Comparison of ENCODE assay signal across 10 cellular contexts in the genomic region with DNA sequence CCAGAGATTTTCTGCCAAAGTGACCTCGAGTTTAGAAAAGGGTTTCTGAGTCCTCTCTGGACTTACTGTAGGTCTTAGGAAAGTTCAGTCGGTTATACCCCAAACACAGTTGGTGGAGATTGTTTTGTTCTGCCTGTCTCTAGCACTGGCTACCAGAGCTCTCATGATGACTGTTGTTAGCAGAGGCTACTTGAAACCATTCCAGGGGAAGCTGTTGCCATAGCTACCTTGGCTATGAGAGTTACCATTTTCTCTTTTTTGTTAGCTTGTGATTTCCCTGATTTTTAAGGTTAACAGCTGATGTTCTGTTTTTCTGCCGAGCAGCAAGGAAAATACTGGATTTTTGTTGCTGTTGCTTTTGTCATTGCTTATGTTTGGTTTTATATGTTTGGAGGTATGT. TPM values are rescaled to one million over a fixed set of nuclear protein-coding genes. Genes with fewer than 3 reads are reported as not detected.
DNase-seq lines count a peak whose midpoint lies in the region; ATAC-seq and TF ChIP-seq lines count a peak whose summit lies in the region.
"Had no signal": no experiment of that assay in that cellular context is flagged by ENCODE, and none has a peak within 500 bp of the region (broad histone marks: within the 10 kb centered on the region; RNA-seq: fewer than 3 reads in every experiment).

No MANE protein-coding gene starts in this region.

- no peak for TF ChIP-seq CTCF in Peyer's patch (IDR thresholded peaks at IDR 0.05)
- TF ChIP-seq CTCF in fibroblast of pulmonary artery (IDR thresholded peaks at IDR 0.05; ENCODE audit: low read length, missing control alignments): no peak
- TF ChIP-seq CTCF in sigmoid colon (IDR thresholded peaks at IDR 0.05): no peak

- H3K36me3 ChIP-seq in Peyer's patch: peaks cover 0 to 27% (median 0%) of the 10 kb centered on the region in 3 donors
- H3K36me3 ChIP-seq in sigmoid colon: peaks cover 4 to 47% (median 11%) of the 10 kb centered on the region in 4 donors

- no peak for ATAC-seq in GM21529 (IDR thresholded peaks at IDR 0.05; ENCODE audit: unreplicated experiment)

- DNase-seq in LHCN-M2 (ENCODE audit: low read depth): peak; percentile 72
- no peak for DNase-seq in Peyer's patch
- DNase-seq in fibroblast of pulmonary artery (ENCODE audit: low read depth): peak; percentile 81
- no peak for DNase-seq in sigmoid colon
- no peak for DNase-seq in activated naive CD4-positive, alpha-beta T cell (lab: John Stamatoyannopoulos, UW)
- no peak for DNase-seq in putamen (ENCODE audit: low spot score)
- DNase-seq in GM19238 (ENCODE audit: insufficient read length, low spot score): no peak
- DNase-seq: activated T-cell treated with anti-CD3 and anti-CD28 coated beads, Interleukin-2, amount 50 U/mL, for 48 hours; retina had no signal

- H3K4me1 ChIP-seq in Peyer's patch (peaks cover 0 to 69% (median 12%) of the 10 kb centered on the region in 4 donors), sigmoid colon (peaks cover 0 to 76% (median 57%) of the 10 kb centered on the region in 4 donors)

- intact Hi-C loops in sigmoid colon (cut with DNase I): no loop called here

- peak overlapping the region in 3 of 4 donors; percentile 47 to 88 (median 72) for H3K27ac ChIP-seq in Peyer's patch
- H3K27ac ChIP-seq in sigmoid colon: peak overlapping the region; percentile 34 to 90 (median 72)

- H3K4me3 ChIP-seq in Peyer's patch: no peak overlapping the region
- no peak overlapping the region for H3K4me3 ChIP-seq in fibroblast of pulmonary artery (replicated peaks; ENCODE audit: low read depth, low read length)
- no peak overlapping the region for H3K4me3 ChIP-seq in sigmoid colon

- no peak for TF ChIP-seq EP300 in sigmoid colon (IDR thresholded peaks at IDR 0.05)

- H3K9me3 ChIP-seq in Peyer's patch (no peaks in the 10 kb centered on the region), sigmoid colon (no peaks in the 10 kb centered on the region)

- 25 to 56% methylated on average over 3 of the region's 3 CpGs for WGBS in sigmoid colon, 2 donors

- no peaks in the 10 kb centered on the region for H3K27me3 ChIP-seq in Peyer's patch
- no peaks in the 10 kb centered on the region for H3K27me3 ChIP-seq in sigmoid colon

- TF ChIP-seq POLR2A in Peyer's patch (IDR thresholded peaks at IDR 0.05) (no peak), sigmoid colon (IDR thresholded peaks at IDR 0.05) (no peak)

RNA-seq across cellular contexts. Expression of a gene that starts 26.7 kb away (rescaled TPM):
- total RNA-seq in LHCN-M2 (2014; rRNA removed) (68.7 and 95.9 TPM in 2 replicates), Peyer's patch (100 to 1,000 TPM in 3 of 4 donors, 10 to 100 TPM in 1; 75.9 to 190 (median 121) TPM), sigmoid colon (10 to 100 TPM; 32.9 to 81.5 (median 49.0) TPM)
- polyA plus RNA-seq in LHCN-M2 (2012): 36.2 TPM
- 10 to 100 TPM in 1 of 3 donors, 1 to 10 TPM in 2; 1.8 to 27.7 (median 4.2) TPM for polyA plus RNA-seq in sigmoid colon

Comparison
In these comparisons a context has a peak if more than half of its experiments do, and no peak if none do; other contexts are left out.
1. DNase-seq: peak in LHCN-M2 (single experiment) and fibroblast of pulmonary artery (single experiment); none in Peyer's patch (0 of 3), sigmoid colon (single experiment), activated naive CD4-positive, alpha-beta T cell (0 of 4), putamen (single experiment) and GM19238 (single experiment).